ENCODE assay signal across 8 cellular contexts in the genomic region with DNA sequence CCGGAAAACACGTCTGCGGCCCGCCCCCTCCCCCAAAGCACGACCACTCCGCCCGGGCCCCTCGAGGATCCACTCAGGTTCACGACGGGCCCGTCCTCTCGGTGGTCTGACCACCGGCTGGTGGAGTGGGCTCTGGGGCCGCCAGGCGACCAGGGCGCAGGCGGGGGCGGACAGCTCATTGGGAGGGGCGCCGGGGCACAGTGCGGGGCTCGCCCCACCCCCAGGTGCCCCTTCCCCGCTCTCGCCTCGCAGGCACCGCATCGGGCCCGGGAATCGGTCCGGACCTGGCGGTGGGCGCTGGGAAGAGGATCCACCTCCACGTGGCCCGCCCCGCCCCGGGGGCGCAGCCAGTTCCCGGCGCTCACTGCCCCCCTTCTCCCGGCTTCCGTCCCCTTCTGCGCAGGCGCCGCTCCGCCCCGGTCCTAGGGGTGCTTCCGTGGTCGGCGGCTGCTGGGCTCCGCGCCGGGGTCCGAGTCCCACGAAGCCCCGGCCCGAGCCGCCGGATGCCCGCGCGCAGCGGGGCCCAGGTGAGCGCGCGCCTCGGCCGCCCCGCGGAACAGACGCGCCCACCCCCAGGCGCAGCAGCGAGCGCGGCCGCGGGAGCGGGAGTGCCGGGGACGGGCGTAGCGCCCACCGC. TPM values are rescaled to one million over a fixed set of nuclear protein-coding genes. Genes with fewer than 3 reads are reported as not detected.
DNase-seq lines count a peak whose midpoint lies in the region; ATAC-seq and TF ChIP-seq lines count a peak whose summit lies in the region.

A gene with protein sequence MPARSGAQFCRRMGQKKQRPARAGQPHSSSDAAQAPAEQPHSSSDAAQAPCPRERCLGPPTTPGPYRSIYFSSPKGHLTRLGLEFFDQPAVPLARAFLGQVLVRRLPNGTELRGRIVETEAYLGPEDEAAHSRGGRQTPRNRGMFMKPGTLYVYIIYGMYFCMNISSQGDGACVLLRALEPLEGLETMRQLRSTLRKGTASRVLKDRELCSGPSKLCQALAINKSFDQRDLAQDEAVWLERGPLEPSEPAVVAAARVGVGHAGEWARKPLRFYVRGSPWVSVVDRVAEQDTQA (plus strand): TSS at position 419 of the 637 bp plus-strand sequence. CDS start 85 bp downstream, at position 504.

- H3K4me3 ChIP-seq in choroid plexus epithelial cell (ENCODE audit: low read depth, low read length): peak within 1 kb of the TSS; percentile 78

- H3K4me3 Mint-ChIP-seq in activated CD4-positive, alpha-beta T cell treated with anti-CD3 and anti-CD28 coated beads for 36 hours: peak within 1 kb of the TSS; percentile 87

- intact Hi-C loops in activated CD4-positive, alpha-beta T cell treated with anti-CD3 and anti-CD28 coated beads for 36 hours (cut with DNase I, micrococcal nuclease): loop anchor here in 1 of 2 experiments (1.0 kb wide), 2 partner anchors 25 to 60 kb away; a partner anchor contains a TSS

- ATAC-seq in HG02943 (IDR thresholded peaks at IDR 0.05; ENCODE audit: low read depth, unreplicated experiment): peak; percentile 65
- ATAC-seq in activated CD4-positive, alpha-beta T cell treated with anti-CD3 and anti-CD28 coated beads for 36 hours: peak; percentile 87

- no peak for TF ChIP-seq CTCF in choroid plexus epithelial cell (conservative IDR thresholded peaks at IDR 0.05; ENCODE audit: low read depth, low read length)

- CTCF ChIA-PET in activated CD4-positive, alpha-beta T cell treated with anti-CD3 and anti-CD28 coated beads for 36 hours (lab: Charles Lee): interaction anchor here (1.6 to 6.8 kb wide), 4 partner anchors 9 to 19 kb away, joined by 3 to 36 read pairs (median 17); no protein-coding TSS in a partner anchor

- H3K27me3 Mint-ChIP-seq in activated CD4-positive, alpha-beta T cell treated with anti-CD3 and anti-CD28 coated beads for 36 hours: peaks cover 10% of the 10 kb centered on the region

- peak within 1 kb of the TSS; percentile 86 for H3K27ac ChIP-seq in layer of hippocampus (ENCODE audit: low read depth, low read length)

- DNase-seq in NCI-H1436 (lab: John Stamatoyannopoulos, UW): peak; percentile 55
- DNase-seq in NCI-H1436 treated with DMSO at 0.1 percent for 48 hours (lab: John Stamatoyannopoulos, UW): no peak
- peak; percentile 50 for DNase-seq in NCI-H2227 treated with DMSO at 0.1 percent for 48 hours (lab: John Stamatoyannopoulos, UW)
- DNase-seq in activated CD4-positive, alpha-beta T cell treated with anti-CD3 and anti-CD28 coated beads for 36 hours: peak; percentile 91
- DNase-seq in choroid plexus epithelial cell (ENCODE audit: low read depth): peak; percentile 84
- DNase-seq in stimulated activated CD4-positive, alpha-beta T cell treated with anti-CD3 and anti-CD28 coated beads, Interleukin-1b, Interleukin-23, amount 100 ng/mL, for 4 hours (ENCODE audit: low read depth in 2 of 2): peak; percentile 77 to 86

- no peaks in the 10 kb centered on the region for H3K27me3 ChIP-seq in layer of hippocampus (ENCODE audit: control insufficient read depth, insufficient read depth, low read length)

- H3K9me3 Mint-ChIP-seq in activated CD4-positive, alpha-beta T cell treated with anti-CD3 and anti-CD28 coated beads for 36 hours (ENCODE audit: low read depth): no peaks in the 10 kb centered on the region

- peaks cover 4% of the 10 kb centered on the region for H3K36me3 Mint-ChIP-seq in activated CD4-positive, alpha-beta T cell treated with anti-CD3 and anti-CD28 coated beads for 36 hours (ENCODE audit: low read depth)

- POLR2A ChIA-PET in activated CD4-positive, alpha-beta T cell treated with anti-CD3 and anti-CD28 coated beads for 36 hours (lab: Charles Lee): interaction anchor here (1.1 to 1.5 kb wide), 2 partner anchors 12 to 25 kb away, joined by 4 to 6 read pairs; a partner anchor contains a TSS

- H3K27ac Mint-ChIP-seq in activated CD4-positive, alpha-beta T cell treated with anti-CD3 and anti-CD28 coated beads for 36 hours: peak within 1 kb of the TSS; percentile 83

- peaks cover 30% of the 10 kb centered on the region for H3K4me1 Mint-ChIP-seq in activated CD4-positive, alpha-beta T cell treated with anti-CD3 and anti-CD28 coated beads for 36 hours

RNA-seq across cellular contexts. Expression of the gene that starts here (rescaled TPM):
- 10 to 100 TPM; 47.0 to 57.0 TPM for total RNA-seq in activated CD4-positive, alpha-beta T cell treated with anti-CD3 and anti-CD28 coated beads for 36 hours
